Comparison of ENCODE assay signal across 8 cellular contexts in genomic region chr6:135182120-135182992, GRCh38. TPM values are rescaled to one million over a fixed set of nuclear protein-coding genes. Genes with fewer than 3 reads are reported as not detected.
DNase-seq lines count a peak whose midpoint lies in the region; ATAC-seq and TF ChIP-seq lines count a peak whose summit lies in the region.

No MANE protein-coding gene starts in this region.

- peak overlapping the region in 1 of 6 donors; percentile 3 for H3K27ac Mint-ChIP-seq in immature natural killer cell

- TF ChIP-seq CTCF in ascending aorta (IDR thresholded peaks at IDR 0.05): no peak

- H3K36me3 Mint-ChIP-seq in immature natural killer cell: no peaks in the 10 kb centered on the region

- DNase-seq in RPMI8226 (peak; percentile 58), ascending aorta (ENCODE audit: low spot score in 2 of 2) (no peak), immature natural killer cell (peak; percentile 14 to 17 (median 15)), GF-D8 (lab: John Stamatoyannopoulos, UW) (no peak)
- peak; percentile 29 to 40 for DNase-seq in stimulated activated CD4-positive, alpha-beta T cell treated with anti-CD3 and anti-CD28 coated beads, Interleukin-2, amount 100 ng/mL, for 48 hours

- peaks cover 22 to 34% of the 10 kb centered on the region in 2 donors for H3K4me1 Mint-ChIP-seq in immature natural killer cell

- H3K27me3 ChIP-seq in ACC112 (ENCODE audit: insufficient read depth, low read length) (peaks cover 18% of the 10 kb centered on the region), ascending aorta (peaks cover 8% of the 10 kb centered on the region)

- peak overlapping the region; percentile 93 for H2AFZ ChIP-seq in ACC112 (ENCODE audit: low read length, unreplicated experiment)

- intact Hi-C loops in ascending aorta (cut with DNase I): loop anchor here (10.0 kb wide), 1 partner anchor 128 kb away; the partner anchor contains the start of gene HBS1L

- ATAC-seq in GM18870 (IDR thresholded peaks at IDR 0.05; ENCODE audit: unreplicated experiment): peak; percentile 2
- ATAC-seq in HG03108 (IDR thresholded peaks at IDR 0.05; ENCODE audit: unreplicated experiment): peak; percentile 10

- H3K27me3 Mint-ChIP-seq in immature natural killer cell (ENCODE audit: low read depth in 3 of 3): peaks cover 2 to 16% (median 8%) of the 10 kb centered on the region in 3 donors

- no peaks in the 10 kb centered on the region for H3K9me3 ChIP-seq in ascending aorta

- no peaks in the 10 kb centered on the region for H3K79me2 ChIP-seq in ACC112 (ENCODE audit: control insufficient read depth, insufficient read depth, low read length, unreplicated experiment)

- H3K4me1 ChIP-seq in ACC112 (ENCODE audit: control insufficient read depth, insufficient read depth, low read length, unreplicated experiment): peaks cover 5% of the 10 kb centered on the region
- peaks cover 14 to 18% of the 10 kb centered on the region in 2 donors for H3K4me1 ChIP-seq in ascending aorta

- H3K4me3 Mint-ChIP-seq in immature natural killer cell: peak overlapping the region; percentile 85 to 98 (median 88)

- peak overlapping the region; percentile 87 for H3K4me3 ChIP-seq in ACC112 (ENCODE audit: low read depth, low read length)
- H3K4me3 ChIP-seq in ascending aorta: peak overlapping the region; percentile 68 to 86

- no peaks in the 10 kb centered on the region for H3K36me3 ChIP-seq in ACC112 (ENCODE audit: insufficient read depth, low read length)
- no peaks in the 10 kb centered on the region for H3K36me3 ChIP-seq in ascending aorta

- no peak overlapping the region for H3K27ac ChIP-seq in ACC112 (ENCODE audit: low read depth, low read length)
- no peak overlapping the region for H3K27ac ChIP-seq in ascending aorta

- H3K9me3 Mint-ChIP-seq in immature natural killer cell: no peaks in the 10 kb centered on the region

RNA-seq across cellular contexts. Expression of gene MYB, which starts 1.2 kb away (rescaled TPM):
- total RNA-seq in ascending aorta: not detected
- polyA plus RNA-seq in immature natural killer cell: under 1 TPM in 1 of 3 donors, not detected in 2; 0.24 TPM

Comparison
In these comparisons a context has a peak if more than half of its experiments do, and no peak if none do; other contexts are left out.
1. DNase-seq: peak in RPMI8226 (single experiment), immature natural killer cell (3 of 3) and stimulated activated CD4-positive, alpha-beta T cell treated with anti-CD3 and anti-CD28 coated beads, Interleukin-2, amount 100 ng/mL, for 48 hours (2 of 2); none in ascending aorta (0 of 2) and GF-D8 (single experiment).